Comparison of ENCODE assay signal across 28 cellular contexts in genomic region chr13:108433976-108434375, GRCh38.
"Had no signal": no experiment of that assay in that cellular context is flagged by ENCODE, and none has a peak within 500 bp of the region (broad histone marks: within the 10 kb centered on the region; RNA-seq: fewer than 3 reads in every experiment).

No MANE protein-coding gene starts in this region.

- H3K4me3 Mint-ChIP-seq: memory B cell; mesothelial cell of epicardium; naive B cell; naive thymus-derived CD8-positive, alpha-beta T cell had no signal

- H3K27me3 ChIP-seq: esophagus squamous epithelium, gastrocnemius medialis, left lung had no signal

- DNase-seq: dermis blood vessel endothelial cell; dorsolateral prefrontal cortex; effector CD4-positive, alpha-beta T cell; effector memory CD4-positive, alpha-beta T cell; erythroblast; esophagus squamous epithelium; foreskin fibroblast; foreskin melanocyte; gastrocnemius medialis; glutamatergic neuron; head of caudate nucleus; heart right ventricle; hippocampal formation; left cardiac atrium; left lung; left ventricle myocardium superior; lower lobe of right lung; mucosa of descending colon; naive B cell; naive thymus-derived CD8-positive, alpha-beta T cell had no signal

- H3K9me3 ChIP-seq: esophagus squamous epithelium, gastrocnemius medialis, heart right ventricle, left lung, lower lobe of right lung, mucosa of descending colon had no signal

- H3K36me3 ChIP-seq: esophagus squamous epithelium, gastrocnemius medialis, heart right ventricle, left lung, lower lobe of right lung had no signal

- H3K4me1 Mint-ChIP-seq: memory B cell; mesothelial cell of epicardium; naive B cell; naive thymus-derived CD8-positive, alpha-beta T cell had no signal

- H3K27ac Mint-ChIP-seq: memory B cell; mesothelial cell of epicardium; naive thymus-derived CD8-positive, alpha-beta T cell had no signal

- H3K27ac ChIP-seq: coronary artery, dorsolateral prefrontal cortex, epithelial cell of prostate, esophagus squamous epithelium, gastrocnemius medialis, heart right ventricle, left lung, lower lobe of right lung had no signal

- H3K36me3 Mint-ChIP-seq: memory B cell; mesothelial cell of epicardium; naive B cell; naive thymus-derived CD8-positive, alpha-beta T cell had no signal

- FAIRE-seq: colon, endothelial cell of umbilical vein, keratinocyte had no signal

- H3K9me3 Mint-ChIP-seq: mesothelial cell of epicardium had no signal

- H3K4me1 ChIP-seq: esophagus squamous epithelium, gastrocnemius medialis, heart right ventricle, left lung, lower lobe of right lung had no signal

- H3K4me3 ChIP-seq: coronary artery, dorsolateral prefrontal cortex, esophagus squamous epithelium, gastrocnemius medialis, heart right ventricle, left lung, lower lobe of right lung, mucosa of descending colon had no signal

- ATAC-seq: esophagus mucosa; gastrocnemius medialis; heart right ventricle; left cardiac atrium; left lung; left ventricle myocardium superior; lower lobe of right lung; mucosa of descending colon; naive thymus-derived CD8-positive, alpha-beta T cell had no signal

- H3K27me3 Mint-ChIP-seq: memory B cell, naive B cell had no signal
